Comparison of ENCODE assay signal across 25 cellular contexts in genomic region chrX:39476596-39476995, GRCh38.
DNase-seq lines count a peak whose midpoint lies in the region; ATAC-seq and TF ChIP-seq lines count a peak whose summit lies in the region.
"Had no signal": no experiment of that assay in that cellular context is flagged by ENCODE, and none has a peak within 500 bp of the region (broad histone marks: within the 10 kb centered on the region; RNA-seq: fewer than 3 reads in every experiment).

No MANE protein-coding gene starts in this region.

- H3K14ac ChIP-seq in H9 (ENCODE audit: insufficient read depth, low read length): no peak overlapping the region

- intact Hi-C loops in heart right ventricle (cut with DNase I): loop anchor here in 1 of 10 donors (10.0 kb wide), 1 partner anchor 618 kb away; the partner anchor contains the start of gene BCOR

- no peak overlapping the region for H4K91ac ChIP-seq in H9 (ENCODE audit: insufficient read length, low read depth, low read length)

- DNase-seq in AG10803 (ENCODE audit: low read depth): peak; percentile 11
- DNase-seq in H9: peak; percentile 33
- DNase-seq in heart right ventricle: peak; percentile 14 to 22
- no peak for DNase-seq in NCI-H226
- DNase-seq in NCI-H146 treated with DMSO at 0.1 percent for 48 hours (lab: John Stamatoyannopoulos, UW; ENCODE audit: unreplicated experiment): no peak
- no peak for DNase-seq in NCI-H345 treated with DMSO at 0.1 percent for 48 hours (lab: John Stamatoyannopoulos, UW; ENCODE audit: unreplicated experiment)
- no peak for DNase-seq in activated naive CD4-positive, alpha-beta T cell treated with anti-CD3 and anti-CD28 coated beads, Interleukin-2, amount 10 ng/mL, durations not matched to agents 7 days and 5 days
- DNase-seq: ACHN; activated CD4-positive, CD25-positive, alpha-beta regulatory T cell treated with anti-CD3 and anti-CD28 coated beads, Interleukin-2, amount 50 U/mL, for 72 hours; activated CD8-positive, alpha-beta T cell treated with anti-CD3 and anti-CD28 coated beads, Interleukin-2, amount 10 ng/mL, durations not matched to agents 7 days and 5 days; CD4-positive, CD25-positive, alpha-beta regulatory T cell; colonic mucosa; EL; IMR-90; NCI-H1105; NCI-H2081; NCI-H510A; PC-9; SHP77 treated with DMSO at 0.1 percent for 48 hours; stomach; tibial artery had no signal

- H4K8ac ChIP-seq in H9 (replicated peaks; ENCODE audit: insufficient read length, low read depth, low read length): no peak overlapping the region

- TF ChIP-seq CTCF in AG10803 (conservative IDR thresholded peaks at IDR 0.05; ENCODE audit: low read length) (no peak), H9 (conservative IDR thresholded peaks at IDR 0.05) (no peak), heart right ventricle (IDR thresholded peaks at IDR 0.05) (no peak), nephron (IDR thresholded peaks at IDR 0.05; ENCODE audit: unreplicated experiment in 3 of 3) (no peak)

- H3K9me3 ChIP-seq in H9 (ENCODE audit: control insufficient read depth, low read depth, low read length) (no peaks in the 10 kb centered on the region), heart right ventricle (no peaks in the 10 kb centered on the region)
- H3K9me3 ChIP-seq: breast epithelium, colonic mucosa, stomach, tibial artery had no signal

- H2BK20ac ChIP-seq in H9 (ENCODE audit: low read depth, low read length, poor library complexity, severe bottlenecking): no peak overlapping the region

- H3K4me3 Mint-ChIP-seq in H9 (no peak overlapping the region), nephron (no peak overlapping the region)
- no peak overlapping the region for H3K4me3 Mint-ChIP-seq in activated naive CD4-positive, alpha-beta T cell treated with anti-CD3 and anti-CD28 coated beads, Interleukin-2, amount 10 ng/mL, durations not matched to agents 7 days and 5 days
- H3K4me3 Mint-ChIP-seq: activated CD8-positive, alpha-beta T cell treated with anti-CD3 and anti-CD28 coated beads, Interleukin-2, amount 10 ng/mL, durations not matched to agents 7 days and 5 days; CD4-positive, CD25-positive, alpha-beta regulatory T cell; memory B cell had no signal

- peaks cover 69 to 75% of the 10 kb centered on the region in 2 experiments for H3K9me3 Mint-ChIP-seq in H9
- H3K9me3 Mint-ChIP-seq in nephron: peaks cover 11% of the 10 kb centered on the region
- no peaks in the 10 kb centered on the region for H3K9me3 Mint-ChIP-seq in activated naive CD4-positive, alpha-beta T cell treated with anti-CD3 and anti-CD28 coated beads, Interleukin-2, amount 10 ng/mL, durations not matched to agents 7 days and 5 days
- H3K9me3 Mint-ChIP-seq: memory B cell had no signal

- no peaks in the 10 kb centered on the region for H3K79me2 ChIP-seq in H9 (ENCODE audit: insufficient read depth, low read length)

- H2BK15ac ChIP-seq in H9 (ENCODE audit: low read depth, low read length): no peak overlapping the region; the same call in 1 of the 2 replicates

- H3K36me3 Mint-ChIP-seq in H9 (ENCODE audit: insufficient read depth in 1 of 3, low read depth in 3 of 3): peaks cover 0 to 4% (median 4%) of the 10 kb centered on the region in 3 experiments; a peak in 5 of 7 replicates
- no peaks in the 10 kb centered on the region for H3K36me3 Mint-ChIP-seq in nephron (ENCODE audit: low read depth)
- H3K36me3 Mint-ChIP-seq in activated naive CD4-positive, alpha-beta T cell treated with anti-CD3 and anti-CD28 coated beads, Interleukin-2, amount 10 ng/mL, durations not matched to agents 7 days and 5 days: no peaks in the 10 kb centered on the region
- H3K36me3 Mint-ChIP-seq: CD4-positive, CD25-positive, alpha-beta regulatory T cell; memory B cell had no signal

- no peak overlapping the region for H3K4me2 ChIP-seq in H9 (ENCODE audit: insufficient read depth, insufficient read length, low read length)
- H3K4me2 ChIP-seq: PC-9 had no signal

- H3K4me1 Mint-ChIP-seq in H9 (peaks cover 4 to 18% of the 10 kb centered on the region in 2 experiments), nephron (peaks cover 63% of the 10 kb centered on the region)
- H3K4me1 Mint-ChIP-seq in activated naive CD4-positive, alpha-beta T cell treated with anti-CD3 and anti-CD28 coated beads, Interleukin-2, amount 10 ng/mL, durations not matched to agents 7 days and 5 days: no peaks in the 10 kb centered on the region
- H3K4me1 Mint-ChIP-seq: memory B cell had no signal

- H3K27ac Mint-ChIP-seq in H9 (no peak overlapping the region), nephron (peak overlapping the region; percentile 58 to 91 (median 90))
- no peak overlapping the region for H3K27ac Mint-ChIP-seq in activated naive CD4-positive, alpha-beta T cell treated with anti-CD3 and anti-CD28 coated beads, Interleukin-2, amount 10 ng/mL, durations not matched to agents 7 days and 5 days
- H3K27ac Mint-ChIP-seq: activated CD8-positive, alpha-beta T cell treated with anti-CD3 and anti-CD28 coated beads, Interleukin-2, amount 10 ng/mL, durations not matched to agents 7 days and 5 days; memory B cell had no signal

- H3K4ac ChIP-seq in H9 (ENCODE audit: low read depth, low read length): no peak overlapping the region

- no peaks in the 10 kb centered on the region for H3K4me1 ChIP-seq in H9 (ENCODE audit: insufficient read depth, low read length)
- H3K4me1 ChIP-seq in heart right ventricle: peaks cover 0 to 30% (median 7%) of the 10 kb centered on the region in 9 donors
- H3K4me1 ChIP-seq: breast epithelium, colonic mucosa, stomach had no signal

- no peak overlapping the region for H2AK5ac ChIP-seq in H9 (ENCODE audit: insufficient read length, low read length)

- H3K23me2 ChIP-seq in H9 (ENCODE audit: insufficient read length, low read depth, low read length, poor library complexity, severe bottlenecking): no peaks in the 10 kb centered on the region

- H2BK5ac ChIP-seq in H9 (ENCODE audit: insufficient read length, low read length): no peak overlapping the region

- no peak overlapping the region for H2AFZ ChIP-seq in H9 (ENCODE audit: low read length)
- H2AFZ ChIP-seq: PC-9 had no signal

- H3K27me3 Mint-ChIP-seq in H9 (ENCODE audit: low read depth) (peaks cover under 1% of the 10 kb centered on the region), nephron (ENCODE audit: low read depth) (no peaks in the 10 kb centered on the region)
- H3K27me3 Mint-ChIP-seq in activated naive CD4-positive, alpha-beta T cell treated with anti-CD3 and anti-CD28 coated beads, Interleukin-2, amount 10 ng/mL, durations not matched to agents 7 days and 5 days: no peaks in the 10 kb centered on the region
- H3K27me3 Mint-ChIP-seq: CD4-positive, CD25-positive, alpha-beta regulatory T cell had no signal

- no peak overlapping the region for H3T11ph ChIP-seq in H9 (ENCODE audit: low read length)

- peak in 7 of 8 donors; percentile 14 to 69 (median 43) for ATAC-seq in heart right ventricle
- ATAC-seq: activated CD8-positive, alpha-beta T cell treated with anti-CD3 and anti-CD28 coated beads, Interleukin-2, amount 10 ng/mL, durations not matched to agents 7 days and 5 days; HCT116 had no signal

- no peak overlapping the region for H3K56ac ChIP-seq in H9 (ENCODE audit: insufficient read length, low read depth, low read length)

- H4K20me1 ChIP-seq in H9 (ENCODE audit: control insufficient read depth, insufficient read depth, insufficient read length): no peaks in the 10 kb centered on the region

- CTCF ChIA-PET in activated naive CD4-positive, alpha-beta T cell treated with anti-CD3 and anti-CD28 coated beads, Interleukin-2, amount 10 ng/mL, durations not matched to agents 7 days and 5 days (lab: Charles Lee): no interaction called here

- no peak overlapping the region for H2BK120ac ChIP-seq in H9 (ENCODE audit: low read depth, low read length, poor library complexity, severe bottlenecking)

- no peak overlapping the region for H3K18ac ChIP-seq in H9 (ENCODE audit: insufficient read length, low read depth, low read length)

- no peak overlapping the region for H3K9ac ChIP-seq in H9 (ENCODE audit: extremely low read depth, insufficient read length, low read length)

- no peaks in the 10 kb centered on the region for H3K79me1 ChIP-seq in H9 (ENCODE audit: insufficient read depth, low read depth, low read length, poor library complexity, severe bottlenecking)

- H3K27ac ChIP-seq in H9 (ENCODE audit: insufficient read length, low read depth, low read length) (no peak overlapping the region), heart right ventricle (peak overlapping the region; percentile 16 to 67 (median 61))
- H3K27ac ChIP-seq: colonic mucosa, PC-9, tibial artery had no signal

- no peak overlapping the region for H4K5ac ChIP-seq in H9 (ENCODE audit: insufficient read length, low read depth, low read length)

- no peaks in the 10 kb centered on the region for H3K36me3 ChIP-seq in heart right ventricle
- H3K36me3 ChIP-seq: breast epithelium, colonic mucosa, stomach, tibial artery had no signal

- no peak overlapping the region for H3K23ac ChIP-seq in H9 (ENCODE audit: insufficient read length, low read depth, low read length)

- no peak overlapping the region for H3K4me3 ChIP-seq in AG10803 (ENCODE audit: low read length)
- no peak overlapping the region for H3K4me3 ChIP-seq in heart right ventricle
- H3K4me3 ChIP-seq: breast epithelium, colonic mucosa, PC-9, stomach, tibial artery had no signal

- no peak overlapping the region for H2BK12ac ChIP-seq in H9 (ENCODE audit: insufficient read length, low read depth, low read length)

- WGBS in H9 (ENCODE audit: extremely low coverage, insufficient read length, low lambda C conversion rate): no CpG with 5 or more reads among the region's 13 CpGs
- WGBS in heart right ventricle, 2 donors: 41 to 54% methylated on average over 13 of the region's 13 CpGs

- H3K27me3 ChIP-seq in H9 (ENCODE audit: insufficient read depth, low read length) (no peaks in the 10 kb centered on the region; the same call in 1 of the 2 replicates), heart right ventricle (peaks cover 0 to 23% (median 0%) of the 10 kb centered on the region in 7 donors)
- H3K27me3 ChIP-seq: colonic mucosa, stomach, tibial artery had no signal

Comparison
In these comparisons a context has a peak if more than half of its experiments do, and no peak if none do; other contexts are left out.
1. DNase-seq: peak in AG10803 (single experiment), H9 (single experiment) and heart right ventricle (2 of 2); none in NCI-H226 (single experiment), NCI-H146 treated with DMSO at 0.1 percent for 48 hours (single experiment), NCI-H345 treated with DMSO at 0.1 percent for 48 hours (single experiment) and activated naive CD4-positive, alpha-beta T cell treated with anti-CD3 and anti-CD28 coated beads, Interleukin-2, amount 10 ng/mL, durations not matched to agents 7 days and 5 days (single experiment).
2. H3K27ac Mint-ChIP-seq: peak in nephron (3 of 3); none in H9 (0 of 3) and activated naive CD4-positive, alpha-beta T cell treated with anti-CD3 and anti-CD28 coated beads, Interleukin-2, amount 10 ng/mL, durations not matched to agents 7 days and 5 days (single experiment).